Comparison of ENCODE assay signal across 33 cellular contexts in the genomic region with DNA sequence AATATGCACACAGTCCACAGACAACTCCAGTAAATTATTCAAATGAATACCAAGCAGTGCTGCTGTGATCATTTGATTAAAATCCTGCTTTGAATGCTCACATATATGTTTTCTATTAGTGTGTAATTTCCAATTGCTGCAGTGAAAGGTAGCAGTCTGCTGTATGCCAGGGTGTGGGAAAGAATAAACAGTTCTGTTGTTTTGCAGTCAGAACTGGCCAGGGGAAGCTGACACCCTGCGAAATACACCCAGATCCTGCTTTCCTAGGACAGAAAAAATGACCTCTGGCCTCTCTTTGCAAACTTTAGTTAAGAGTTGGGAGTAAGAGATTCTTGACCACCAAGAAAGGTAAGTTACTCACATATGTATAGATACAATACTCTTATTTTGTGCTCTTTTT.
"Had no signal": no experiment of that assay in that cellular context is flagged by ENCODE, and none has a peak within 500 bp of the region (broad histone marks: within the 10 kb centered on the region; RNA-seq: fewer than 3 reads in every experiment).

No MANE protein-coding gene starts in this region.

- H3K27me3 Mint-ChIP-seq: activated CD4-positive, alpha-beta memory T cell treated with anti-CD3 and anti-CD28 coated beads for 36 hours; activated naive CD4-positive, alpha-beta T cell treated with anti-CD3 and anti-CD28 coated beads, Interleukin-2, amount 10 ng/mL, durations not matched to agents 7 days and 5 days; activated naive CD8-positive, alpha-beta T cell; activated naive CD8-positive, alpha-beta T cell treated with anti-CD3 and anti-CD28 coated beads, Interleukin-2, amount 50 U/mL, for 24 hours had no signal

- H3K27ac Mint-ChIP-seq: activated CD4-positive, alpha-beta memory T cell treated with anti-CD3 and anti-CD28 coated beads for 36 hours; activated naive CD4-positive, alpha-beta T cell treated with anti-CD3 and anti-CD28 coated beads, Interleukin-2, amount 10 ng/mL, durations not matched to agents 7 days and 5 days; activated naive CD8-positive, alpha-beta T cell; activated naive CD8-positive, alpha-beta T cell treated with anti-CD3 and anti-CD28 coated beads, Interleukin-2, amount 50 U/mL, for 24 hours; activated T-helper 1 cell treated with anti-CD3 and anti-CD28 coated beads, Interleukin-12 subunit alpha, Interleukin-12 subunit beta, Interleukin-2, Interleukin-4 antibody, amounts not matched to agents 30 ng/mL and 10 ng/mL and 1 ng/mL, durations not matched to agents 14 hours and 24 hours and 36 hours; T-helper 1 cell treated with Interleukin-12 subunit alpha and Interleukin-12 subunit beta and Interleukin-4 antibody, amounts not matched to agents 30 μg/mL and 1 μg/mL, for 36 hours; T-helper 2 cell treated with Interferon-gamma antibody and Interleukin-4, amounts not matched to agents 5 μg/mL and 100 μg/mL, for 36 hours had no signal

- H3K4me3 ChIP-seq: Peyer's patch, SJSA1 had no signal

- H3K4me1 Mint-ChIP-seq: activated naive CD4-positive, alpha-beta T cell treated with anti-CD3 and anti-CD28 coated beads, Interleukin-2, amount 10 ng/mL, durations not matched to agents 7 days and 5 days had no signal

- H3K27ac ChIP-seq: Peyer's patch, SJSA1 had no signal

- H3K27me3 ChIP-seq: Peyer's patch, SJSA1 had no signal

- DNase-seq: activated CD4-positive, alpha-beta memory T cell treated with anti-CD3 and anti-CD28 coated beads for 36 hours; activated CD4-positive, alpha-beta T cell treated with anti-CD3 and anti-CD28 coated beads, Interleukin-2, amount 50 U/mL, for 1 hour; activated CD8-positive, alpha-beta memory T cell treated with anti-CD3 and anti-CD28 coated beads, Interleukin-2, amount 50 U/mL, for 4 hours; activated gamma-delta T cell treated with Interleukin-2 at 50 U/mL for 16 hours; activated naive CD4-positive, alpha-beta T cell treated with anti-CD3 and anti-CD28 coated beads, Interleukin-2, amount 10 ng/mL, durations not matched to agents 7 days and 5 days; activated naive CD8-positive, alpha-beta T cell treated with anti-CD3 and anti-CD28 coated beads, Interleukin-2, amount 50 U/mL, for 24 hours; activated T-cell treated with anti-CD3 and anti-CD28 coated beads for 4 hours; activated T-cell treated with anti-CD3 and anti-CD28 coated beads, Interleukin-2, amount 50 U/mL, for 4 hours; anterior cingulate cortex; caudate nucleus; Karpas-422; KBM-7; NCI-H1105; NCI-H1417 treated with DMSO at 0.1 percent for 48 hours; NCI-H187 treated with DMSO at 0.1 percent for 48 hours; NCI-H2081; NCI-H2171 treated with DMSO at 0.1 percent for 48 hours; NCI-H226; NCI-H446 treated with DMSO at 0.1 percent for 48 hours; NCI-H748 treated with DMSO at 0.1 percent for 48 hours; NK-92 treated with Interleukin-12 subunit alpha and Interleukin-12 subunit beta, amount 100 ng/mL, for 24 hours; PC-3; Peyer's patch; RPMI8226; SHP77 treated with DMSO at 0.1 percent for 48 hours; SK-N-SH had no signal

- H3K36me3 Mint-ChIP-seq: brain had no signal

- FAIRE-seq: TTC549 had no signal

- H3K9me3 ChIP-seq: Peyer's patch, SJSA1, SK-N-SH had no signal

- H3K4me2 ChIP-seq: SK-N-SH had no signal

- H3K36me3 ChIP-seq: Peyer's patch, SJSA1 had no signal

- H3K4me1 ChIP-seq: Peyer's patch, SJSA1 had no signal

- H3K4me3 Mint-ChIP-seq: activated CD4-positive, alpha-beta memory T cell treated with anti-CD3 and anti-CD28 coated beads for 36 hours; activated naive CD4-positive, alpha-beta T cell treated with anti-CD3 and anti-CD28 coated beads, Interleukin-2, amount 10 ng/mL, durations not matched to agents 7 days and 5 days; activated naive CD8-positive, alpha-beta T cell; activated naive CD8-positive, alpha-beta T cell treated with anti-CD3 and anti-CD28 coated beads, Interleukin-2, amount 50 U/mL, for 24 hours; activated T-cell treated with anti-CD3 and anti-CD28 coated beads, Interleukin-2, amount 50 U/mL, for 4 hours; activated T-helper 1 cell treated with anti-CD3 and anti-CD28 coated beads, Interleukin-12 subunit alpha, Interleukin-12 subunit beta, Interleukin-2, Interleukin-4 antibody, amounts not matched to agents 30 ng/mL and 10 ng/mL and 1 ng/mL, durations not matched to agents 14 hours and 24 hours and 36 hours; brain; T-helper 1 cell treated with Interleukin-12 subunit alpha and Interleukin-12 subunit beta and Interleukin-4 antibody, amounts not matched to agents 30 μg/mL and 1 μg/mL, for 36 hours; T-helper 2 cell treated with Interferon-gamma antibody and Interleukin-4, amounts not matched to agents 5 μg/mL and 100 μg/mL, for 36 hours had no signal

- H3K9ac ChIP-seq: SK-N-SH had no signal

- ATAC-seq: activated naive CD8-positive, alpha-beta T cell treated with anti-CD3 and anti-CD28 coated beads, Interleukin-2, amount 50 U/mL, for 24 hours; activated T-cell treated with anti-CD3 and anti-CD28 coated beads, Interleukin-2, amount 50 U/mL, for 4 hours; PC-3 had no signal
